8 cellular contexts compared by ENCODE assay signal in genomic region chr16:53434436-53435065, GRCh38. TPM values are rescaled to one million over a fixed set of nuclear protein-coding genes. Genes with fewer than 3 reads are reported as not detected.
DNase-seq lines count a peak whose midpoint lies in the region; ATAC-seq and TF ChIP-seq lines count a peak whose summit lies in the region.

TSS of gene RBL2 (plus strand) at chr16:53434471. CDS start at chr16:53434557, 86 bp downstream.

- CTCF ChIA-PET in CD4-positive, alpha-beta memory T cell (lab: Charles Lee; ENCODE audit: partially characterized antibody), result interaction anchor here (0.8 to 4.1 kb wide), 8 partner anchors 12 to 73 kb away, joined by 3 to 57 read pairs (median 3); partner anchors contain the start of gene AKTIP

- H3K9me3 Mint-ChIP-seq in CD4-positive, alpha-beta memory T cell, result peaks cover 0 to 4% (median 0%) of the 10 kb centered on the region in 8 donors
- H3K9me3 Mint-ChIP-seq in activated T-helper 1 cell treated with anti-CD3 and anti-CD28 coated beads, Interleukin-12 subunit alpha, Interleukin-12 subunit beta, Interleukin-2, Interleukin-4 antibody, amounts not matched to agents 30 ng/mL and 10 ng/mL and 1 ng/mL, durations not matched to agents 14 hours and 24 hours and 36 hours, result no peaks in the 10 kb centered on the region
- no peaks in the 10 kb centered on the region for H3K9me3 Mint-ChIP-seq in natural killer cell treated with Interleukin-12 subunit alpha and Interleukin-12 subunit beta and Interleukin-15 and Interleukin-18, amount 100 ng/mL, for 72 hours
- no peaks in the 10 kb centered on the region for H3K9me3 Mint-ChIP-seq in stimulated activated naive CD8-positive, alpha-beta T cell treated with anti-CD3 and anti-CD28 coated beads, Interleukin-15, Interleukin-2, amounts not matched to agents 100 ng/mL and 50 ng/mL, for 24 hours

- H3K9me3 ChIP-seq in CD4-positive, alpha-beta memory T cell (ENCODE audit: control insufficient read depth in 1 of 2, low read length in 2 of 2), result no peaks in the 10 kb centered on the region

- peak within 1 kb of the TSS; percentile 85 to 92 for H3K4me3 ChIP-seq in CD4-positive, alpha-beta memory T cell (ENCODE audit: low read length in 2 of 2)

- no peaks in the 10 kb centered on the region for H3K27me3 Mint-ChIP-seq in CD4-positive, alpha-beta memory T cell
- H3K27me3 Mint-ChIP-seq in activated T-helper 1 cell treated with anti-CD3 and anti-CD28 coated beads, Interleukin-12 subunit alpha, Interleukin-12 subunit beta, Interleukin-2, Interleukin-4 antibody, amounts not matched to agents 30 ng/mL and 10 ng/mL and 1 ng/mL, durations not matched to agents 14 hours and 24 hours and 36 hours (ENCODE audit: insufficient read depth), result no peaks in the 10 kb centered on the region
- H3K27me3 Mint-ChIP-seq in natural killer cell treated with Interleukin-12 subunit alpha and Interleukin-12 subunit beta and Interleukin-15 and Interleukin-18, amount 100 ng/mL, for 72 hours, result no peaks in the 10 kb centered on the region
- no peaks in the 10 kb centered on the region for H3K27me3 Mint-ChIP-seq in stimulated activated naive CD8-positive, alpha-beta T cell treated with anti-CD3 and anti-CD28 coated beads, Interleukin-15, Interleukin-2, amounts not matched to agents 100 ng/mL and 50 ng/mL, for 24 hours

- H3K4me3 Mint-ChIP-seq in CD4-positive, alpha-beta memory T cell, result peak within 1 kb of the TSS; percentile 89 to 99 (median 96)
- peak within 1 kb of the TSS; percentile 99 for H3K4me3 Mint-ChIP-seq in activated T-helper 1 cell treated with anti-CD3 and anti-CD28 coated beads, Interleukin-12 subunit alpha, Interleukin-12 subunit beta, Interleukin-2, Interleukin-4 antibody, amounts not matched to agents 30 ng/mL and 10 ng/mL and 1 ng/mL, durations not matched to agents 14 hours and 24 hours and 36 hours
- peak within 1 kb of the TSS; percentile 96 for H3K4me3 Mint-ChIP-seq in natural killer cell treated with Interleukin-12 subunit alpha and Interleukin-12 subunit beta and Interleukin-15 and Interleukin-18, amount 100 ng/mL, for 72 hours
- H3K4me3 Mint-ChIP-seq in stimulated activated naive CD8-positive, alpha-beta T cell treated with anti-CD3 and anti-CD28 coated beads, Interleukin-15, Interleukin-2, amounts not matched to agents 100 ng/mL and 50 ng/mL, for 24 hours, result peak within 1 kb of the TSS; percentile 92

- POLR2A ChIA-PET in CD4-positive, alpha-beta memory T cell (lab: Charles Lee; ENCODE audit: partially characterized antibody), result interaction anchor here (0.7 to 10.0 kb wide), 24 partner anchors 10 to 379 kb away, joined by 3 to 364 read pairs (median 5); partner anchors contain the start of genes AKTIP and CHD9

- no peaks in the 10 kb centered on the region for H3K36me3 ChIP-seq in CD4-positive, alpha-beta memory T cell (ENCODE audit: insufficient read depth, low read length)

- DNase-seq in CD4-positive, alpha-beta memory T cell, result peak; percentile 78 to 85 (median 83)
- DNase-seq in activated T-helper 1 cell treated with anti-CD3 and anti-CD28 coated beads, Interleukin-12 subunit alpha, Interleukin-12 subunit beta, Interleukin-2, Interleukin-4 antibody, amounts not matched to agents 30 ng/mL and 10 ng/mL and 1 ng/mL, durations not matched to agents 14 hours and 24 hours and 36 hours (ENCODE audit: low spot score), result peak; percentile 78
- DNase-seq in fibroblast of gingiva (ENCODE audit: low read depth), result peak; percentile 15
- DNase-seq in natural killer cell treated with Interleukin-12 subunit alpha and Interleukin-12 subunit beta and Interleukin-15 and Interleukin-18, amount 100 ng/mL, for 72 hours (ENCODE audit: low spot score), result peak; percentile 90

- H3K4me1 ChIP-seq in CD4-positive, alpha-beta memory T cell (ENCODE audit: insufficient read depth, low read length), result peaks cover 46% of the 10 kb centered on the region

- H3K36me3 Mint-ChIP-seq in CD4-positive, alpha-beta memory T cell, result peaks cover 15 to 30% of the 10 kb centered on the region in 2 donors
- H3K36me3 Mint-ChIP-seq in activated T-helper 1 cell treated with anti-CD3 and anti-CD28 coated beads, Interleukin-12 subunit alpha, Interleukin-12 subunit beta, Interleukin-2, Interleukin-4 antibody, amounts not matched to agents 30 ng/mL and 10 ng/mL and 1 ng/mL, durations not matched to agents 14 hours and 24 hours and 36 hours (ENCODE audit: low read depth), result peaks cover 9% of the 10 kb centered on the region
- H3K36me3 Mint-ChIP-seq in natural killer cell treated with Interleukin-12 subunit alpha and Interleukin-12 subunit beta and Interleukin-15 and Interleukin-18, amount 100 ng/mL, for 72 hours, result no peaks in the 10 kb centered on the region
- H3K36me3 Mint-ChIP-seq in stimulated activated naive CD8-positive, alpha-beta T cell treated with anti-CD3 and anti-CD28 coated beads, Interleukin-15, Interleukin-2, amounts not matched to agents 100 ng/mL and 50 ng/mL, for 24 hours (ENCODE audit: low read depth), result peaks cover 9% of the 10 kb centered on the region

- ATAC-seq in GM19324 (IDR thresholded peaks at IDR 0.05; ENCODE audit: low FRiP score, unreplicated experiment) (peak; percentile 74), HG03442 (IDR thresholded peaks at IDR 0.05; ENCODE audit: unreplicated experiment) (peak; percentile 68)
- ATAC-seq in natural killer cell treated with Interleukin-12 subunit alpha and Interleukin-12 subunit beta and Interleukin-15 and Interleukin-18, amount 100 ng/mL, for 72 hours, result peak; percentile 91

- intact Hi-C loops in CD4-positive, alpha-beta memory T cell (cut with micrococcal nuclease), result loop anchor here (1.0 to 5.0 kb wide), 7 partner anchors 23 to 304 kb away; partner anchors contain the start of genes AKTIP and FTO
- intact Hi-C loops in activated T-helper 1 cell treated with anti-CD3 and anti-CD28 coated beads, Interleukin-12 subunit alpha, Interleukin-12 subunit beta, Interleukin-2, Interleukin-4 antibody, amounts not matched to agents 30 ng/mL and 10 ng/mL and 1 ng/mL, durations not matched to agents 14 hours and 24 hours and 36 hours (cut with micrococcal nuclease), result loop anchor here (1.0 kb wide), 6 partner anchors 23 to 380 kb away; partner anchors contain the start of genes AKTIP, CHD9 and FTO

- H3K4me1 Mint-ChIP-seq in CD4-positive, alpha-beta memory T cell, result peaks cover 19 to 55% (median 35%) of the 10 kb centered on the region in 4 donors
- H3K4me1 Mint-ChIP-seq in activated T-helper 1 cell treated with anti-CD3 and anti-CD28 coated beads, Interleukin-12 subunit alpha, Interleukin-12 subunit beta, Interleukin-2, Interleukin-4 antibody, amounts not matched to agents 30 ng/mL and 10 ng/mL and 1 ng/mL, durations not matched to agents 14 hours and 24 hours and 36 hours (ENCODE audit: low read depth), result peaks cover 38% of the 10 kb centered on the region
- H3K4me1 Mint-ChIP-seq in natural killer cell treated with Interleukin-12 subunit alpha and Interleukin-12 subunit beta and Interleukin-15 and Interleukin-18, amount 100 ng/mL, for 72 hours (ENCODE audit: low read depth in 2 of 2), result peaks cover 27 to 33% of the 10 kb centered on the region in 2 donors
- peaks cover 48% of the 10 kb centered on the region for H3K4me1 Mint-ChIP-seq in stimulated activated naive CD8-positive, alpha-beta T cell treated with anti-CD3 and anti-CD28 coated beads, Interleukin-15, Interleukin-2, amounts not matched to agents 100 ng/mL and 50 ng/mL, for 24 hours (ENCODE audit: low read depth)

- no peaks in the 10 kb centered on the region for H3K27me3 ChIP-seq in CD4-positive, alpha-beta memory T cell (ENCODE audit: insufficient read depth, low read length)

- H3K27ac Mint-ChIP-seq in CD4-positive, alpha-beta memory T cell, result peak within 1 kb of the TSS; percentile 92 to 99 (median 98)
- H3K27ac Mint-ChIP-seq in activated T-helper 1 cell treated with anti-CD3 and anti-CD28 coated beads, Interleukin-12 subunit alpha, Interleukin-12 subunit beta, Interleukin-2, Interleukin-4 antibody, amounts not matched to agents 30 ng/mL and 10 ng/mL and 1 ng/mL, durations not matched to agents 14 hours and 24 hours and 36 hours, result peak within 1 kb of the TSS; percentile 98
- H3K27ac Mint-ChIP-seq in natural killer cell treated with Interleukin-12 subunit alpha and Interleukin-12 subunit beta and Interleukin-15 and Interleukin-18, amount 100 ng/mL, for 72 hours, result peak within 1 kb of the TSS; percentile 95 to 99
- peak within 1 kb of the TSS; percentile 90 for H3K27ac Mint-ChIP-seq in stimulated activated naive CD8-positive, alpha-beta T cell treated with anti-CD3 and anti-CD28 coated beads, Interleukin-15, Interleukin-2, amounts not matched to agents 100 ng/mL and 50 ng/mL, for 24 hours

- peak within 1 kb of the TSS; percentile 82 for H3K27ac ChIP-seq in CD4-positive, alpha-beta memory T cell (ENCODE audit: low read depth, low read length)

TF ChIP-seq in PFSK-1, 5 proteins besides CTCF, POLR2A, EP300 and RAD21:
- TF ChIP-seq FOXP2 (optimal IDR thresholded peaks at IDR 0.05; ENCODE audit: borderline replicate concordance, extremely low read depth, extremely low read length, insufficient read depth) (no peak), POLR2AphosphoS5 (IDR thresholded peaks at IDR 0.05; ENCODE audit: low read depth, low read length) (peak; percentile 35; the same call in 1 of the 2 replicates)

RNA-seq across cellular contexts. Expression of gene RBL2, which starts in this region (rescaled TPM):
- total RNA-seq in CD4-positive, alpha-beta memory T cell, result 100 to 1,000 TPM; 359 to 364 TPM
- 100 to 1,000 TPM; 254 to 306 TPM for polyA plus RNA-seq in CD4-positive, alpha-beta memory T cell
- polyA plus RNA-seq in PFSK-1 (2012; ENCODE audit: insufficient read length, low read depth), result 7.6 TPM
- total RNA-seq in activated T-helper 1 cell treated with anti-CD3 and anti-CD28 coated beads, Interleukin-12 subunit alpha, Interleukin-12 subunit beta, Interleukin-2, Interleukin-4 antibody, amounts not matched to agents 30 ng/mL and 10 ng/mL and 1 ng/mL, durations not matched to agents 14 hours and 24 hours and 36 hours, result 61.5 and 66.1 TPM in 2 replicates
- 10 to 100 TPM; 45.0 to 46.0 TPM for total RNA-seq in natural killer cell treated with Interleukin-12 subunit alpha and Interleukin-12 subunit beta and Interleukin-15 and Interleukin-18, amount 100 ng/mL, for 72 hours

Comparison
In these comparisons a context has a peak if more than half of its experiments do, and no peak if none do; other contexts are left out.
1. Peak in every context shown above with its lines: DNase-seq, ATAC-seq, H3K4me3 ChIP-seq and H3K27ac ChIP-seq.
2. DNase-seq: peak in every context shown above with its lines; median percentile 90 in natural killer cell treated with Interleukin-12 subunit alpha and Interleukin-12 subunit beta and Interleukin-15 and Interleukin-18, amount 100 ng/mL, for 72 hours; 83 in CD4-positive, alpha-beta memory T cell; 78 in activated T-helper 1 cell treated with anti-CD3 and anti-CD28 coated beads, Interleukin-12 subunit alpha, Interleukin-12 subunit beta, Interleukin-2, Interleukin-4 antibody, amounts not matched to agents 30 ng/mL and 10 ng/mL and 1 ng/mL, durations not matched to agents 14 hours and 24 hours and 36 hours; 15 in fibroblast of gingiva.